In genomic region chr10:79378647-79379511, GRCh38 we compare ENCODE assay signal across 15 cellular contexts. TPM values are rescaled to one million over a fixed set of nuclear protein-coding genes. Genes with fewer than 3 reads are reported as not detected.
DNase-seq lines count a peak whose midpoint lies in the region; ATAC-seq, FAIRE-seq and TF ChIP-seq lines count a peak whose summit lies in the region.
"Had no signal": no experiment of that assay in that cellular context is flagged by ENCODE, and none has a peak within 500 bp of the region (broad histone marks: within the 10 kb centered on the region; RNA-seq: fewer than 3 reads in every experiment).

No MANE protein-coding gene starts in this region.

- no peak for TF ChIP-seq CTCF in H9 (conservative IDR thresholded peaks at IDR 0.05)
- no peak for TF ChIP-seq CTCF in bronchial epithelial cell (IDR thresholded peaks at IDR 0.05; ENCODE audit: insufficient read depth, low read length, severe bottlenecking)
- no peak for TF ChIP-seq CTCF in right lobe of liver (IDR thresholded peaks at IDR 0.05)
- TF ChIP-seq CTCF in spleen (IDR thresholded peaks at IDR 0.05 in 8 of 11, conservative IDR thresholded peaks at IDR 0.05 in 3 of 11), result no peak

- H3K27ac ChIP-seq in H9 (ENCODE audit: insufficient read length, low read depth, low read length) (no peak overlapping the region), right lobe of liver (peak overlapping the region; percentile 82 to 94 (median 89)), spleen (peak overlapping the region in 7 of 8 donors; percentile 48 to 73 (median 65))
- H3K27ac ChIP-seq: neutrophil had no signal

- H2AFZ ChIP-seq in H9 (ENCODE audit: low read length), result no peak overlapping the region

- intact Hi-C loops in right lobe of liver (cut with DNase I) (loop anchor here (5.0 to 10.0 kb wide), 2 partner anchors 108 to 116 kb away; no protein-coding TSS in a partner anchor), spleen (cut with DNase I; ENCODE audit: low total_unique reads) (no loop called here)

- H3K9ac ChIP-seq in H9 (ENCODE audit: extremely low read depth, insufficient read length, low read length), result no peak overlapping the region

- H3K4me1 Mint-ChIP-seq in H9, result peaks cover 8 to 12% of the 10 kb centered on the region in 2 experiments

- peaks cover 5% of the 10 kb centered on the region; the same call in 1 of the 2 replicates for H3K27me3 Mint-ChIP-seq in H9 (ENCODE audit: low read depth)

- no peak overlapping the region for H2BK15ac ChIP-seq in H9 (ENCODE audit: low read depth, low read length)

- H3K36me3 ChIP-seq in bronchial epithelial cell (ENCODE audit: control insufficient read depth, insufficient read depth, low read length), result no peaks in the 10 kb centered on the region
- no peaks in the 10 kb centered on the region for H3K36me3 ChIP-seq in right lobe of liver
- peaks cover 0 to 7% (median 0%) of the 10 kb centered on the region in 6 donors for H3K36me3 ChIP-seq in spleen
- H3K36me3 ChIP-seq: neutrophil had no signal

- no peaks in the 10 kb centered on the region for H4K20me1 ChIP-seq in H9 (ENCODE audit: control insufficient read depth, insufficient read depth, insufficient read length)

- H4K91ac ChIP-seq in H9 (ENCODE audit: insufficient read length, low read depth, low read length), result no peak overlapping the region

- no peak overlapping the region for H3K4me2 ChIP-seq in H9 (ENCODE audit: insufficient read depth, insufficient read length, low read length)

- TF ChIP-seq POLR2A in right lobe of liver (IDR thresholded peaks at IDR 0.05), result no peak
- TF ChIP-seq POLR2A in spleen (IDR thresholded peaks at IDR 0.05), result no peak

- no peak overlapping the region for H3T11ph ChIP-seq in H9 (ENCODE audit: low read length)

- H3K23ac ChIP-seq in H9 (ENCODE audit: insufficient read length, low read depth, low read length), result no peak overlapping the region

- H3K27ac Mint-ChIP-seq in H9, result no peak overlapping the region; a peak in 1 of 7 replicates

- ATAC-seq in right lobe of liver (peak in 3 of 4 donors; percentile 2 to 23 (median 2)), HG03432 (IDR thresholded peaks at IDR 0.05; ENCODE audit: unreplicated experiment) (no peak)

- H3K27me3 ChIP-seq in H9 (ENCODE audit: insufficient read depth, low read length) (no peaks in the 10 kb centered on the region), bronchial epithelial cell (ENCODE audit: control insufficient read depth, insufficient read depth, low read length) (no peaks in the 10 kb centered on the region), right lobe of liver (no peaks in the 10 kb centered on the region), spleen (replicated peaks in 1 of 7) (no peaks in the 10 kb centered on the region)

- no peak overlapping the region for H3K18ac ChIP-seq in H9 (ENCODE audit: insufficient read length, low read depth, low read length)

- no peak overlapping the region for H4K5ac ChIP-seq in H9 (ENCODE audit: insufficient read length, low read depth, low read length)

- peak; percentile 96 for FAIRE-seq in bronchial epithelial cell (lab: Jason Lieb, UNC)
- FAIRE-seq: GM19239 had no signal

- H3K9me3 ChIP-seq in H9 (ENCODE audit: control insufficient read depth, low read depth, low read length), result no peaks in the 10 kb centered on the region
- H3K9me3 ChIP-seq in right lobe of liver, result no peaks in the 10 kb centered on the region
- H3K9me3 ChIP-seq in spleen, result no peaks in the 10 kb centered on the region
- H3K9me3 ChIP-seq: neutrophil had no signal

- no peak overlapping the region for H3K56ac ChIP-seq in H9 (ENCODE audit: insufficient read length, low read depth, low read length)

- no peaks in the 10 kb centered on the region for H3K79me2 ChIP-seq in H9 (ENCODE audit: insufficient read depth, low read length)

- H3K9me3 Mint-ChIP-seq in H9, result no peaks in the 10 kb centered on the region

- H2AK5ac ChIP-seq in H9 (ENCODE audit: insufficient read length, low read length), result no peak overlapping the region

- H3K4me3 ChIP-seq in bronchial epithelial cell (ENCODE audit: low read depth, low read length), result no peak overlapping the region
- peak overlapping the region; percentile 50 to 59 (median 57) for H3K4me3 ChIP-seq in right lobe of liver
- no peak overlapping the region for H3K4me3 ChIP-seq in spleen

- no peak overlapping the region for H2BK5ac ChIP-seq in H9 (ENCODE audit: insufficient read length, low read length)

- H3K4me1 ChIP-seq in H9 (ENCODE audit: insufficient read depth, low read length) (no peaks in the 10 kb centered on the region), right lobe of liver (peaks cover 0 to 42% (median 17%) of the 10 kb centered on the region in 4 donors), spleen (peaks cover 0 to 34% (median 17%) of the 10 kb centered on the region in 6 donors)

- no peak overlapping the region for H2BK120ac ChIP-seq in H9 (ENCODE audit: low read depth, low read length, poor library complexity, severe bottlenecking)

- H3K79me1 ChIP-seq in H9 (ENCODE audit: insufficient read depth, low read depth, low read length, poor library complexity, severe bottlenecking), result no peaks in the 10 kb centered on the region

- whole genome bisulfite sequencing in H9 (ENCODE audit: extremely low coverage, insufficient read length, low lambda C conversion rate), result 100% methylated on average over 10 of the region's 22 CpGs
- 73% methylated on average over 11 of the region's 22 CpGs for WGBS in right lobe of liver (ENCODE audit: insufficient coverage, low coverage, low lambda C conversion rate, missing lambda C conversion rate)
- 84 to 92% (median 88%) methylated on average over 18 to 22 of the region's 22 CpGs for WGBS in spleen, 5 donors

- DNase-seq in H9 (peak; percentile 18), bronchial epithelial cell (ENCODE audit: low read depth) (no peak), right lobe of liver (no peak), spleen (peak; percentile 71), NCI-H345 (lab: John Stamatoyannopoulos, UW) (no peak), RPMI8226 (no peak), NCI-H128 (lab: John Stamatoyannopoulos, UW; ENCODE audit: unreplicated experiment) (no peak)
- DNase-seq: DMS79, foreskin melanocyte, kidney glomerular epithelial cell, NCI-H2171, PC-3 had no signal

- H3K23me2 ChIP-seq in H9 (ENCODE audit: insufficient read length, low read depth, low read length, poor library complexity, severe bottlenecking), result no peaks in the 10 kb centered on the region

- H3K36me3 Mint-ChIP-seq in H9 (ENCODE audit: insufficient read depth in 1 of 3, low read depth in 3 of 3), result no peaks in the 10 kb centered on the region

- peak overlapping the region; percentile 28 for H4K8ac ChIP-seq in H9 (replicated peaks; ENCODE audit: insufficient read length, low read depth, low read length)

- no peak overlapping the region for H2BK20ac ChIP-seq in H9 (ENCODE audit: low read depth, low read length, poor library complexity, severe bottlenecking)

- no peak overlapping the region for H3K14ac ChIP-seq in H9 (ENCODE audit: insufficient read depth, low read length)

- no peak overlapping the region for H3K4ac ChIP-seq in H9 (ENCODE audit: low read depth, low read length)

- H3K4me3 Mint-ChIP-seq in H9, result no peak overlapping the region

- no peak overlapping the region for H2BK12ac ChIP-seq in H9 (ENCODE audit: insufficient read length, low read depth, low read length)

RNA-seq across cellular contexts. Expression of gene PPIF, which starts 31.6 kb away (rescaled TPM):
- total RNA-seq in H9 (2021) (79.7 and 80.4 TPM in 2 replicates), bronchial epithelial cell (19.5 and 27.1 TPM in 2 replicates), right lobe of liver (100 to 1,000 TPM in 1 of 6 experiments, 10 to 100 TPM in 5; 53.7 to 106 (median 90.1) TPM), spleen (10 to 100 TPM; 65.0 to 99.3 (median 73.2) TPM)
- 10 to 100 TPM; 29.2 to 66.9 (median 33.5) TPM for polyA plus RNA-seq in spleen

Comparison
In these comparisons a context has a peak if more than half of its experiments do, and no peak if none do; other contexts are left out.
1. DNase-seq: peak in H9 (single experiment) and spleen (single experiment); none in bronchial epithelial cell (single experiment), right lobe of liver (0 of 3), NCI-H345 (single experiment), RPMI8226 (single experiment) and NCI-H128 (single experiment).
2. H3K4me3 ChIP-seq: peak in right lobe of liver (3 of 3); none in bronchial epithelial cell (single experiment) and spleen (0 of 8).